19 cellular contexts compared by ENCODE assay signal in the genomic region with DNA sequence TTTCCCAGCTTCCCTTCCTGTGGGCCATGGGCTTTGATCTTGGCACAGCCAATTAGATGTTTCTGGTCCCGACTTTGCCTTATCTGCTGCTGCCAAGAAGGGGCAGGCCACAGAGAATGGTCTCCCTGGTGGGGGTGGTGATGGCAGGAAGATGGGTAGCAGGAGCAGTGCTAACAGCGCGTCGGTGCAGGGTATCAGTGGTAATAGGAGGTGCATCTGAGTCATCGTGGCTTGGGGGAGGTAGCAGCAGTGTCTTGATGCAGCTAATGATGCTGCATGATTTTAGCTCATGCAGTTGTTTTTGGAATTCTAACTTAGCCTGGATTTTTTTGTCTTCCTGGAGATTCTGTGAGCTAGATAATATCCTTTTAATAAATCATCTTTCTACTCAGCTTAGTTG. TPM values are rescaled to one million over a fixed set of nuclear protein-coding genes. Genes with fewer than 3 reads are reported as not detected.
DNase-seq lines count a peak whose midpoint lies in the region; ATAC-seq and TF ChIP-seq lines count a peak whose summit lies in the region.
"Had no signal": no experiment of that assay in that cellular context is flagged by ENCODE, and none has a peak within 500 bp of the region (broad histone marks: within the 10 kb centered on the region; RNA-seq: fewer than 3 reads in every experiment).

No MANE protein-coding gene starts in this region.

- DNase-seq in activated T-cell treated with anti-CD3 and anti-CD28 coated beads, Interleukin-2, amount 50 U/mL, for 72 hours, result peak; percentile 15 to 45
- no peak for DNase-seq in activated T-cell treated with anti-CD3 and anti-CD28 coated beads for 4 hours
- peak; percentile 30 for DNase-seq in MV-4-11 (lab: John Stamatoyannopoulos, UW)
- DNase-seq in brain microvascular endothelial cell, result peak; percentile 16
- DNase-seq in stimulated activated CD8-positive, alpha-beta memory T cell treated with anti-CD3 and anti-CD28 coated beads, Interleukin-4, amount 100 ng/mL, for 48 hours, result peak; percentile 42
- no peak for DNase-seq in psoas muscle
- DNase-seq: CD8-positive, alpha-beta T cell; dermis blood vessel endothelial cell; DMS79; H9; NCI-H2107; NCI-H524 treated with DMSO at 0.1 percent for 48 hours; SIG-M5 had no signal

- H3K27ac Mint-ChIP-seq in activated T-cell treated with anti-CD3 and anti-CD28 coated beads, Interleukin-2, amount 50 U/mL, for 72 hours, result no peak overlapping the region
- H3K27ac Mint-ChIP-seq: activated naive CD8-positive, alpha-beta T cell; CD8-positive, alpha-beta T cell; H9 had no signal

- TF ChIP-seq CTCF in brain microvascular endothelial cell (IDR thresholded peaks at IDR 0.05; ENCODE audit: low read depth, low read length, missing control alignments) (no peak), psoas muscle (IDR thresholded peaks at IDR 0.05) (no peak)

- 71 to 82% (median 72%) methylated on average over 5 of the region's 5 CpGs for WGBS in psoas muscle, 3 donors

- no peaks in the 10 kb centered on the region for H3K4me1 ChIP-seq in psoas muscle

- intact Hi-C loops in psoas muscle (cut with DNase I), result loop anchor here in 1 of 2 donors (10.0 kb wide), 1 partner anchor 163 kb away; no protein-coding TSS in a partner anchor

- H3K4me3 Mint-ChIP-seq in activated T-cell treated with anti-CD3 and anti-CD28 coated beads, Interleukin-2, amount 50 U/mL, for 72 hours, result no peak overlapping the region
- H3K4me3 Mint-ChIP-seq: activated naive CD8-positive, alpha-beta T cell; CD8-positive, alpha-beta T cell; H9 had no signal

- in situ Hi-C loops in brain microvascular endothelial cell (cut with HindIII; ENCODE audit: low pct_ligation_motif_present, low sequenced_read_pairs), result no loop called here

- H3K27ac ChIP-seq in brain microvascular endothelial cell, result no peak overlapping the region
- no peak overlapping the region for H3K27ac ChIP-seq in psoas muscle
- H3K27ac ChIP-seq: VCaP had no signal

- H3K27me3 Mint-ChIP-seq in activated T-cell treated with anti-CD3 and anti-CD28 coated beads, Interleukin-2, amount 50 U/mL, for 72 hours (ENCODE audit: low read depth), result no peaks in the 10 kb centered on the region
- H3K27me3 Mint-ChIP-seq: activated naive CD8-positive, alpha-beta T cell had no signal

- H3K9me3 ChIP-seq in psoas muscle, result no peaks in the 10 kb centered on the region

- H3K9me3 Mint-ChIP-seq in activated T-cell treated with anti-CD3 and anti-CD28 coated beads, Interleukin-2, amount 50 U/mL, for 72 hours, result peaks cover 0 to 1% of the 10 kb centered on the region in 2 donors
- H3K9me3 Mint-ChIP-seq: CD8-positive, alpha-beta T cell had no signal

- H3K4me3 ChIP-seq in brain microvascular endothelial cell (ENCODE audit: low read depth, low read length) (no peak overlapping the region), psoas muscle (no peak overlapping the region)

- H3K36me3 ChIP-seq in brain microvascular endothelial cell (replicated peaks) (no peaks in the 10 kb centered on the region), psoas muscle (ENCODE audit: insufficient read depth in 1 of 2, low read depth in 1 of 2) (no peaks in the 10 kb centered on the region)

- ATAC-seq in activated T-cell treated with anti-CD3 and anti-CD28 coated beads, Interleukin-2, amount 50 U/mL, for 72 hours (replicated peaks in 1 of 2), result peak; percentile 67 to 84
- ATAC-seq in GM21526 (IDR thresholded peaks at IDR 0.05; ENCODE audit: low FRiP score, unreplicated experiment), result no peak
- ATAC-seq in psoas muscle, result no peak
- ATAC-seq in HG02571 (IDR thresholded peaks at IDR 0.05; ENCODE audit: unreplicated experiment), result no peak
- ATAC-seq: CD8-positive, alpha-beta T cell had no signal

- no peaks in the 10 kb centered on the region for H3K27me3 ChIP-seq in brain microvascular endothelial cell (replicated peaks)
- no peaks in the 10 kb centered on the region for H3K27me3 ChIP-seq in psoas muscle (ENCODE audit: insufficient read depth in 3 of 3, low read length in 2 of 3)

- H3K36me3 Mint-ChIP-seq in activated T-cell treated with anti-CD3 and anti-CD28 coated beads, Interleukin-2, amount 50 U/mL, for 72 hours (ENCODE audit: insufficient read depth in 2 of 2), result no peaks in the 10 kb centered on the region
- H3K36me3 Mint-ChIP-seq: activated naive CD8-positive, alpha-beta T cell; CD8-positive, alpha-beta T cell had no signal

- H3K4me1 Mint-ChIP-seq in activated T-cell treated with anti-CD3 and anti-CD28 coated beads, Interleukin-2, amount 50 U/mL, for 72 hours (ENCODE audit: low read depth), result peaks cover 7% of the 10 kb centered on the region

RNA-seq across cellular contexts. Expression of a gene that starts 18.9 kb away (rescaled TPM):
- not detected for total RNA-seq in activated T-cell treated with anti-CD3 and anti-CD28 coated beads, Interleukin-2, amount 50 U/mL, for 72 hours
- total RNA-seq in psoas muscle, result not detected
- not detected for polyA plus RNA-seq in psoas muscle
- total RNA-seq: CD8-positive, alpha-beta T cell; dermis blood vessel endothelial cell; renal cortical epithelial cell; T-helper 1 cell treated with Interleukin-12 subunit alpha and Interleukin-12 subunit beta and Interleukin-4 antibody, amounts not matched to agents 30 ng/mL and 1 ng/mL, for 36 hours had no signal

Comparison
In these comparisons a context has a peak if more than half of its experiments do, and no peak if none do; other contexts are left out.
1. DNase-seq: peak in activated T-cell treated with anti-CD3 and anti-CD28 coated beads, Interleukin-2, amount 50 U/mL, for 72 hours (2 of 2), MV-4-11 (single experiment), brain microvascular endothelial cell (single experiment) and stimulated activated CD8-positive, alpha-beta memory T cell treated with anti-CD3 and anti-CD28 coated beads, Interleukin-4, amount 100 ng/mL, for 48 hours (single experiment); none in activated T-cell treated with anti-CD3 and anti-CD28 coated beads for 4 hours (single experiment) and psoas muscle (0 of 2).
2. ATAC-seq: peak in activated T-cell treated with anti-CD3 and anti-CD28 coated beads, Interleukin-2, amount 50 U/mL, for 72 hours (2 of 2); none in GM21526 (single experiment), psoas muscle (0 of 4) and HG02571 (single experiment).